Comparison of ENCODE assay signal across 23 cellular contexts in the genomic region with DNA sequence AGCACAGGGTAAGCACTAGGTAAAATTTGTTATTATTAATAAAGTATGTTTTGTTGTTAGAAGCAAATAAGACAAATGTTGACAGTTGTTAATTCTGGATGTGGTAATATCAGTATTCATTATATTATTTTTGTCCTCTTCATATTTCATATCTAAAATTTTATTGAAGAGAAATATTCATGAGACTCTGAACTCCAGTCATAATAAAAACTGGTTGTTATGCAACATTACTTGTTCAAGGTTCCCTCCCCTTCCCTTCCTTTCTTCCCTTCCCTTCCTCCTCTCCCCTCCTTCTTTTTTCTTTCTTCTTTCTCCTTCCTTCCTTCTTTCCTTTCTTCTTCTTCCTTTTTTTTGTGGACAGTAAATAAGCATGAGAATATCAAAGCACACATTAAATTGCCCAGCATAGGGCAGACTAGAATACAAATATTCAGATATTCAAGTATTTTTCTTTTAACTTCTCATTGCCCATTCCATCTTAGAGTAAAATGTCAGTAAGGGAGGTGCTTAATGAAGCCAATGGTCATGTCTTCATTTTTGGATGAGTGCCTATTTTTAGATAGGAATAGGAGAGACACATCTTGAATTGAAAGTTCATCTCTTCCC.
"Had no signal": no experiment of that assay in that cellular context is flagged by ENCODE, and none has a peak within 500 bp of the region (broad histone marks: within the 10 kb centered on the region; RNA-seq: fewer than 3 reads in every experiment).

No MANE protein-coding gene starts in this region.

- H3K9me3 ChIP-seq: esophagus muscularis mucosa, gastroesophageal sphincter, heart left ventricle, left lung, lower lobe of right lung, mucosa of descending colon had no signal

- H3K4me1 ChIP-seq: esophagus muscularis mucosa, foreskin keratinocyte, gastroesophageal sphincter, lower lobe of right lung had no signal

- H3K36me3 ChIP-seq: esophagus muscularis mucosa, gastroesophageal sphincter, heart left ventricle, left lung, lower lobe of right lung had no signal

- H2AFZ ChIP-seq: hepatocyte had no signal

- H3K27ac ChIP-seq: coronary artery, dorsolateral prefrontal cortex, esophagus muscularis mucosa, foreskin keratinocyte, gastroesophageal sphincter, heart left ventricle, hepatocyte, lower lobe of right lung had no signal

- FAIRE-seq: colon, endothelial cell of umbilical vein, frontal cortex had no signal

- H3K27me3 ChIP-seq: dorsolateral prefrontal cortex, esophagus muscularis mucosa, foreskin keratinocyte, gastroesophageal sphincter, heart left ventricle, hepatocyte, left lung had no signal

- H3K4me3 ChIP-seq: coronary artery, dorsolateral prefrontal cortex, esophagus muscularis mucosa, gastroesophageal sphincter, heart left ventricle, hepatocyte, left lung, lower lobe of right lung, mucosa of descending colon had no signal

- DNase-seq: dermis blood vessel endothelial cell; dorsolateral prefrontal cortex; effector CD4-positive, alpha-beta T cell; effector memory CD4-positive, alpha-beta T cell; foreskin keratinocyte; heart left ventricle; hypothalamus; immature natural killer cell; islet precursor cell; left cardiac atrium; left lung; left ventricle myocardium superior; lower lobe of right lung; mesenchymal stem cell; mucosa of descending colon; naive B cell had no signal

- H3K4me2 ChIP-seq: hepatocyte had no signal

- ATAC-seq: foreskin keratinocyte, gastroesophageal sphincter, heart left ventricle, left cardiac atrium, left lung, left ventricle myocardium superior, lower lobe of right lung, mucosa of descending colon had no signal

- H3K79me2 ChIP-seq: hepatocyte had no signal
